ENCODE assay signal across 14 cellular contexts in genomic region chr6:13522639-13523038, GRCh38. TPM values are rescaled to one million over a fixed set of nuclear protein-coding genes. Genes with fewer than 3 reads are reported as not detected.
A peak's percentile ranks its signal among the peaks of the same experiment; 100 is the strongest.
DNase-seq lines count a peak whose midpoint lies in the region; ATAC-seq and TF ChIP-seq lines count a peak whose summit lies in the region.
"Had no signal": no experiment of that assay in that cellular context is flagged by ENCODE, and none has a peak within 500 bp of the region (broad histone marks: within the 10 kb centered on the region; RNA-seq: fewer than 3 reads in every experiment).

No MANE protein-coding gene starts in this region.

- no peak overlapping the region for H3K27ac ChIP-seq in GM23338 (ENCODE audit: low read depth)
- peak overlapping the region in 1 of 2 experiments; percentile 47; a peak in 2 of 4 replicates for H3K27ac ChIP-seq in SK-N-SH (ENCODE audit: low read depth in 2 of 2, low read length in 1 of 2)
- peak overlapping the region; percentile 20 for H3K27ac ChIP-seq in foreskin keratinocyte
- peak overlapping the region in 1 of 4 donors; percentile 50 for H3K27ac ChIP-seq in tibial nerve
- H3K27ac ChIP-seq: lower lobe of right lung had no signal

- no peaks in the 10 kb centered on the region for H3K36me3 ChIP-seq in GM23338 (ENCODE audit: insufficient read depth)
- no peaks in the 10 kb centered on the region for H3K36me3 ChIP-seq in SK-N-SH (replicated peaks in 1 of 2; ENCODE audit: control insufficient read depth in 1 of 2, insufficient read depth in 2 of 2, low read length in 1 of 2)
- H3K36me3 ChIP-seq in tibial nerve, result no peaks in the 10 kb centered on the region
- H3K36me3 ChIP-seq: lower lobe of right lung had no signal

- no peaks in the 10 kb centered on the region for H3K36me3 Mint-ChIP-seq in GM23338 (ENCODE audit: low read depth)

- H4K20me1 ChIP-seq in GM23338 (replicated peaks; ENCODE audit: insufficient read depth) (no peaks in the 10 kb centered on the region), SK-N-SH (ENCODE audit: insufficient read depth) (no peaks in the 10 kb centered on the region)

- no peak overlapping the region for H3K4me3 ChIP-seq in GM23338
- no peak overlapping the region for H3K4me3 ChIP-seq in SK-N-SH (ENCODE audit: low read depth in 2 of 2, low read length in 1 of 2)
- no peak overlapping the region for H3K4me3 ChIP-seq in tibial nerve
- H3K4me3 ChIP-seq: lower lobe of right lung had no signal

- H3K27ac Mint-ChIP-seq in GM23338, result no peak overlapping the region
- H3K27ac Mint-ChIP-seq: activated T-helper 17 cell treated with anti-CD3 and anti-CD28 coated beads, Interleukin-2, amount 50 U/mL, for 72 hours had no signal

- no peaks in the 10 kb centered on the region for H3K27me3 Mint-ChIP-seq in GM23338 (ENCODE audit: insufficient read depth, low read depth, poor library complexity)

- 0 out of 2 replicates have a peak, but pooled peaks cover 3% of the 10 kb centered on the region for H3K9me2 ChIP-seq in GM23338 (ENCODE audit: insufficient read depth)
- no peaks in the 10 kb centered on the region for H3K9me2 ChIP-seq in SK-N-SH

- H3K4me1 Mint-ChIP-seq in GM23338, result peaks cover 4% of the 10 kb centered on the region; the same call in 2 of the 3 replicates
- H3K4me1 Mint-ChIP-seq: activated T-helper 17 cell treated with anti-CD3 and anti-CD28 coated beads, Interleukin-2, amount 50 U/mL, for 72 hours; neural crest cell had no signal

- POLR2A ChIA-PET in SK-N-SH (lab: Yijun Ruan, JAX), result no interaction called here

- DNase-seq in GM23338 (ENCODE audit: low spot score), result no peak
- DNase-seq in SK-N-SH, result no peak
- DNase-seq in foreskin keratinocyte, result peak; percentile 51 to 87
- DNase-seq in tibial nerve (ENCODE audit: low spot score in 2 of 2), result no peak
- no peak for DNase-seq in OCI-M1 (lab: John Stamatoyannopoulos, UW)
- no peak for DNase-seq in NCI-H146 treated with DMSO at 0.1 percent for 48 hours (lab: John Stamatoyannopoulos, UW; ENCODE audit: unreplicated experiment)
- DNase-seq in NCI-H2107 (lab: John Stamatoyannopoulos, UW), result no peak
- DNase-seq: DMS 273 treated with DMSO at 0.1 percent for 48 hours, hippocampal formation, lower lobe of right lung, NCI-H1417, NCI-H510A had no signal

- no peaks in the 10 kb centered on the region for H3K79me2 ChIP-seq in GM23338 (replicated peaks; ENCODE audit: insufficient read depth)
- no peaks in the 10 kb centered on the region for H3K79me2 ChIP-seq in SK-N-SH (ENCODE audit: insufficient read depth)

- TF ChIP-seq CTCF in GM23338 (conservative IDR thresholded peaks at IDR 0.05; ENCODE audit: low read depth in 2 of 2) (no peak), SK-N-SH (IDR thresholded peaks at IDR 0.05) (no peak), foreskin keratinocyte (conservative IDR thresholded peaks at IDR 0.05) (no peak), tibial nerve (IDR thresholded peaks at IDR 0.05) (no peak)

- H3F3A ChIP-seq in GM23338 (replicated peaks; ENCODE audit: low read depth) (no peaks in the 10 kb centered on the region), SK-N-SH (replicated peaks; ENCODE audit: insufficient read depth) (no peaks in the 10 kb centered on the region)

- CTCF ChIA-PET in SK-N-SH (lab: Yijun Ruan, JAX), result no interaction called here

- no peak overlapping the region for H3K4me2 ChIP-seq in GM23338
- H3K4me2 ChIP-seq in SK-N-SH, result no peak overlapping the region

- H3K9me3 Mint-ChIP-seq in GM23338, result no peaks in the 10 kb centered on the region
- H3K9me3 Mint-ChIP-seq: activated T-helper 17 cell treated with anti-CD3 and anti-CD28 coated beads, Interleukin-2, amount 50 U/mL, for 72 hours had no signal

- ATAC-seq in GM23338, result no peak
- peak; percentile 74 for ATAC-seq in foreskin keratinocyte
- ATAC-seq: activated T-helper 17 cell treated with anti-CD3 and anti-CD28 coated beads, Interleukin-2, amount 50 U/mL, for 72 hours had no signal

- TF ChIP-seq POLR2A in tibial nerve (IDR thresholded peaks at IDR 0.05), result no peak

- no peak for TF ChIP-seq RAD21 in SK-N-SH (IDR thresholded peaks at IDR 0.05; ENCODE audit: low read length)

- no peak overlapping the region for H3K9ac ChIP-seq in SK-N-SH

- 27% methylated on average over 4 of the region's 4 CpGs for WGBS in SK-N-SH (ENCODE audit: low lambda C conversion rate)
- 49 to 50% methylated on average over 4 of the region's 4 CpGs for WGBS in tibial nerve, 2 donors

- TF ChIP-seq EP300 in SK-N-SH (IDR thresholded peaks at IDR 0.05; ENCODE audit: borderline replicate concordance in 1 of 2, low read depth in 1 of 2, low read length in 1 of 2) (peak in 1 of 2 experiments; percentile 12; a peak in 1 of 4 replicates), tibial nerve (IDR thresholded peaks at IDR 0.05) (peak; percentile 72 to 82)

- H3K4me3 Mint-ChIP-seq in GM23338, result no peak overlapping the region
- H3K4me3 Mint-ChIP-seq: activated T-helper 17 cell treated with anti-CD3 and anti-CD28 coated beads, Interleukin-2, amount 50 U/mL, for 72 hours; neural crest cell had no signal

- no peaks in the 10 kb centered on the region for H3K27me3 ChIP-seq in GM23338 (ENCODE audit: insufficient read depth)
- no peaks in the 10 kb centered on the region for H3K27me3 ChIP-seq in SK-N-SH (ENCODE audit: insufficient read depth)
- no peaks in the 10 kb centered on the region for H3K27me3 ChIP-seq in foreskin keratinocyte
- no peaks in the 10 kb centered on the region for H3K27me3 ChIP-seq in tibial nerve

- H3K9me3 ChIP-seq in SK-N-SH, result no peaks in the 10 kb centered on the region
- peaks cover 0 to 4% (median 0%) of the 10 kb centered on the region in 4 donors for H3K9me3 ChIP-seq in tibial nerve
- H3K9me3 ChIP-seq: lower lobe of right lung had no signal

- H3K4me1 ChIP-seq in GM23338 (ENCODE audit: insufficient read depth), result no peaks in the 10 kb centered on the region
- H3K4me1 ChIP-seq in SK-N-SH (ENCODE audit: control insufficient read depth in 1 of 2, insufficient read depth in 2 of 2, low read depth in 1 of 2, low read length in 1 of 2), result peaks cover 0 to 13% of the 10 kb centered on the region in 2 experiments; a peak in 2 of 4 replicates
- H3K4me1 ChIP-seq in foreskin keratinocyte, result peaks cover 25% of the 10 kb centered on the region
- H3K4me1 ChIP-seq in tibial nerve, result peaks cover 0 to 13% (median 6%) of the 10 kb centered on the region in 4 donors

- peak overlapping the region; percentile 32; the same call in 1 of the 2 replicates for H2AFZ ChIP-seq in GM23338
- H2AFZ ChIP-seq in SK-N-SH (ENCODE audit: low read depth), result no peak overlapping the region; the same call in 1 of the 2 replicates

TF ChIP-seq in GM23338, 12 proteins besides CTCF, POLR2A, EP300 and RAD21 (continues in another document):
- no peak for TF ChIP-seq JUNB (IDR thresholded peaks at IDR 0.05; ENCODE audit: unreplicated experiment)

TF ChIP-seq in SK-N-SH, 30 proteins besides CTCF, POLR2A, EP300 and RAD21:
- TF ChIP-seq FOSL2 (IDR thresholded peaks at IDR 0.05; ENCODE audit: borderline replicate concordance, low read depth) (peak; percentile 62; the same call in 1 of the 2 replicates), JUND (IDR thresholded peaks at IDR 0.05) (peak; percentile 41), TCF12 (IDR thresholded peaks at IDR 0.05) (peak; percentile 39; the same call in 1 of the 2 replicates), FOXJ3 (CRISPR knock-in tag; IDR thresholded peaks at IDR 0.05) (no peak)
- TF ChIP-seq, protein P1, sequence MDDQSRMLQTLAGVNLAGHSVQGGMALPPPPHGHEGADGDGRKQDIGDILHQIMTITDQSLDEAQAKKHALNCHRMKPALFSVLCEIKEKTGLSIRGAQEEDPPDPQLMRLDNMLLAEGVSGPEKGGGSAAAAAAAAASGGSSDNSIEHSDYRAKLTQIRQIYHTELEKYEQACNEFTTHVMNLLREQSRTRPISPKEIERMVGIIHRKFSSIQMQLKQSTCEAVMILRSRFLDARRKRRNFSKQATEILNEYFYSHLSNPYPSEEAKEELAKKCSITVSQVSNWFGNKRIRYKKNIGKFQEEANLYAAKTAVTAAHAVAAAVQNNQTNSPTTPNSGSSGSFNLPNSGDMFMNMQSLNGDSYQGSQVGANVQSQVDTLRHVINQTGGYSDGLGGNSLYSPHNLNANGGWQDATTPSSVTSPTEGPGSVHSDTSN (IDR thresholded peaks at IDR 0.05), result peak; percentile 50

RNA-seq across cellular contexts. Expression of gene GFOD1, which starts 35.2 kb away (rescaled TPM):
- 12.8 and 13.1 TPM in 2 replicates for total RNA-seq in GM23338 (2014; rRNA removed; shearing (Covaris generic))
- polyA plus RNA-seq in GM23338 (2016; fragmentation: Nextera tagmentation; extraction: Ambion mirVana) (4.1 and 4.9 TPM in 2 replicates), SK-N-SH (2012; rRNA removed) (1.6 and 2.0 TPM in 2 replicates), foreskin keratinocyte (3.3 and 3.7 TPM in 2 replicates)
- 1.2 and 1.4 TPM in 2 replicates for polyA plus RNA-seq in SK-N-SH (2012; cell fraction: cytosol; rRNA removed)
- 2.3 and 3.0 TPM in 2 replicates for polyA plus RNA-seq in SK-N-SH (2012; cell fraction: nucleus; rRNA removed)
- total RNA-seq in foreskin keratinocyte (10.3 and 11.1 TPM in 2 replicates), tibial nerve (10 to 100 TPM; 21.8 to 49.4 (median 31.1) TPM)

RNA-seq across cellular contexts. Expression of gene SIRT5, which starts 51.8 kb away (rescaled TPM):
- 11.8 and 13.1 TPM in 2 replicates for total RNA-seq in GM23338 (2014; rRNA removed; shearing (Covaris generic))
- polyA plus RNA-seq in GM23338 (2016; fragmentation: Nextera tagmentation; extraction: Ambion mirVana), result 7.4 and 9.8 TPM in 2 replicates
- polyA plus RNA-seq in SK-N-SH (2012; rRNA removed), result 6.7 and 9.0 TPM in 2 replicates
- 6.2 and 6.5 TPM in 2 replicates for polyA plus RNA-seq in SK-N-SH (2012; cell fraction: cytosol; rRNA removed)
- polyA plus RNA-seq in SK-N-SH (2012; cell fraction: nucleus; rRNA removed), result 17.2 and 25.3 TPM in 2 replicates
- 8.8 and 8.9 TPM in 2 replicates for total RNA-seq in foreskin keratinocyte
- 6.3 and 6.4 TPM in 2 replicates for polyA plus RNA-seq in foreskin keratinocyte
- 10 to 100 TPM in 3 of 4 donors, 1 to 10 TPM in 1; 7.5 to 13.3 (median 11.7) TPM for total RNA-seq in tibial nerve

Comparison
In these comparisons a context has a peak if more than half of its experiments do, and no peak if none do; other contexts are left out.
1. DNase-seq: peak in foreskin keratinocyte (2 of 2); none in GM23338 (single experiment), SK-N-SH (single experiment), tibial nerve (0 of 2), OCI-M1 (single experiment), NCI-H146 treated with DMSO at 0.1 percent for 48 hours (single experiment) and NCI-H2107 (single experiment).